In genomic region chr6:10389739-10390494, GRCh38 we compare ENCODE assay signal across 18 cellular contexts. TPM values are rescaled to one million over a fixed set of nuclear protein-coding genes. Genes with fewer than 3 reads are reported as not detected.
A peak's percentile ranks its signal among the peaks of the same experiment; 100 is the strongest.
DNase-seq lines count a peak whose midpoint lies in the region; ATAC-seq and TF ChIP-seq lines count a peak whose summit lies in the region.
"Had no signal": no experiment of that assay in that cellular context is flagged by ENCODE, and none has a peak within 500 bp of the region (broad histone marks: within the 10 kb centered on the region; RNA-seq: fewer than 3 reads in every experiment).

No MANE protein-coding gene starts in this region.

- H2BK5ac ChIP-seq in mesendoderm (ENCODE audit: low read length), result no peak overlapping the region

- no peak overlapping the region for H3K4ac ChIP-seq in mesendoderm (ENCODE audit: low read depth, low read length)

- H3K79me2 ChIP-seq in mesendoderm (ENCODE audit: control insufficient read depth, insufficient read depth, low read length), result no peaks in the 10 kb centered on the region

- peak overlapping the region; percentile 85 for H3K56ac ChIP-seq in mesendoderm (ENCODE audit: low read length)

- ATAC-seq in activated naive CD8-positive, alpha-beta T cell treated with anti-CD3 and anti-CD28 coated beads, Interleukin-2, amount 10 ng/mL, durations not matched to agents 7 days and 5 days (ENCODE audit: low read depth), result no peak
- ATAC-seq: esophagus mucosa, mucosa of descending colon, Panc1 had no signal

- peaks cover 8% of the 10 kb centered on the region for H3K36me3 Mint-ChIP-seq in activated naive CD8-positive, alpha-beta T cell treated with anti-CD3 and anti-CD28 coated beads, Interleukin-2, amount 10 ng/mL, durations not matched to agents 7 days and 5 days
- H3K36me3 Mint-ChIP-seq in activated naive CD8-positive, alpha-beta T cell treated with anti-CD3 and anti-CD28 coated beads for 36 hours, result peaks cover 12% of the 10 kb centered on the region
- H3K36me3 Mint-ChIP-seq in chondrocyte (ENCODE audit: low read depth), result peaks cover 7% of the 10 kb centered on the region

- peaks cover 12% of the 10 kb centered on the region for H3K9me3 Mint-ChIP-seq in activated naive CD8-positive, alpha-beta T cell treated with anti-CD3 and anti-CD28 coated beads, Interleukin-2, amount 10 ng/mL, durations not matched to agents 7 days and 5 days
- H3K9me3 Mint-ChIP-seq in activated naive CD8-positive, alpha-beta T cell treated with anti-CD3 and anti-CD28 coated beads for 36 hours, result peaks cover 13% of the 10 kb centered on the region
- no peaks in the 10 kb centered on the region for H3K9me3 Mint-ChIP-seq in chondrocyte (ENCODE audit: low read depth)

- TF ChIP-seq POLR2A in testis (IDR thresholded peaks at IDR 0.05), result no peak

- no peak overlapping the region for H2AK5ac ChIP-seq in mesendoderm (ENCODE audit: low read length)

- H2BK15ac ChIP-seq in mesendoderm (replicated peaks; ENCODE audit: low read depth), result no peak overlapping the region

- H3K27ac Mint-ChIP-seq in activated naive CD8-positive, alpha-beta T cell treated with anti-CD3 and anti-CD28 coated beads, Interleukin-2, amount 10 ng/mL, durations not matched to agents 7 days and 5 days, result peak overlapping the region; percentile 50
- H3K27ac Mint-ChIP-seq in activated naive CD8-positive, alpha-beta T cell treated with anti-CD3 and anti-CD28 coated beads for 36 hours, result no peak overlapping the region
- no peak overlapping the region for H3K27ac Mint-ChIP-seq in chondrocyte (ENCODE audit: unreplicated experiment)
- H3K27ac Mint-ChIP-seq: activated CD4-positive, alpha-beta memory T cell treated with anti-CD3 and anti-CD28 coated beads, Interleukin-2, amount 10 ng/mL, durations not matched to agents 7 days and 5 days had no signal

- H3K4me1 Mint-ChIP-seq in activated naive CD8-positive, alpha-beta T cell treated with anti-CD3 and anti-CD28 coated beads, Interleukin-2, amount 10 ng/mL, durations not matched to agents 7 days and 5 days, result peaks cover 4% of the 10 kb centered on the region
- H3K4me1 Mint-ChIP-seq in activated naive CD8-positive, alpha-beta T cell treated with anti-CD3 and anti-CD28 coated beads for 36 hours, result peaks cover 4% of the 10 kb centered on the region
- H3K4me1 Mint-ChIP-seq in chondrocyte (ENCODE audit: low read depth), result peaks cover 10% of the 10 kb centered on the region
- H3K4me1 Mint-ChIP-seq: activated CD4-positive, alpha-beta memory T cell treated with anti-CD3 and anti-CD28 coated beads, Interleukin-2, amount 10 ng/mL, durations not matched to agents 7 days and 5 days had no signal

- no CpG with 5 or more reads among the region's 47 CpGs for WGBS in mesendoderm (ENCODE audit: extremely low coverage, insufficient coverage, low lambda C conversion rate)
- 2 to 5% methylated on average over 35 to 47 of the region's 47 CpGs for WGBS in testis, 2 donors

- no peaks in the 10 kb centered on the region for H3K79me1 ChIP-seq in mesendoderm (ENCODE audit: low read length)

- H2BK120ac ChIP-seq in mesendoderm (ENCODE audit: low read depth, low read length), result no peak overlapping the region

- H3K27ac ChIP-seq in mesendoderm (ENCODE audit: low read depth, low read length) (no peak overlapping the region), testis (no peak overlapping the region)
- H3K27ac ChIP-seq: stomach, uterus had no signal

- H3K9me3 ChIP-seq in testis, result no peaks in the 10 kb centered on the region
- H3K9me3 ChIP-seq: mucosa of descending colon, uterus had no signal

- peak overlapping the region; percentile 1 for H3K18ac ChIP-seq in mesendoderm (ENCODE audit: low read length)

- peak overlapping the region; percentile 26 for H3K9ac ChIP-seq in mesendoderm (ENCODE audit: low read length)

- POLR2A ChIA-PET in activated naive CD8-positive, alpha-beta T cell treated with anti-CD3 and anti-CD28 coated beads, Interleukin-2, amount 10 ng/mL, durations not matched to agents 7 days and 5 days (lab: Charles Lee), result no interaction called here

- H3K4me3 Mint-ChIP-seq in activated naive CD8-positive, alpha-beta T cell treated with anti-CD3 and anti-CD28 coated beads, Interleukin-2, amount 10 ng/mL, durations not matched to agents 7 days and 5 days, result no peak overlapping the region
- no peak overlapping the region for H3K4me3 Mint-ChIP-seq in activated naive CD8-positive, alpha-beta T cell treated with anti-CD3 and anti-CD28 coated beads for 36 hours
- peak overlapping the region; percentile 63 for H3K4me3 Mint-ChIP-seq in chondrocyte (ENCODE audit: unreplicated experiment)
- H3K4me3 Mint-ChIP-seq: activated CD4-positive, alpha-beta memory T cell treated with anti-CD3 and anti-CD28 coated beads, Interleukin-2, amount 10 ng/mL, durations not matched to agents 7 days and 5 days had no signal

- no peak for TF ChIP-seq CTCF in chondrocyte (IDR thresholded peaks at IDR 0.05)
- TF ChIP-seq CTCF in testis (IDR thresholded peaks at IDR 0.05), result no peak

- peak overlapping the region; percentile 67 for H3K4me2 ChIP-seq in mesendoderm (ENCODE audit: low read length)

- H3K27me3 Mint-ChIP-seq in activated naive CD8-positive, alpha-beta T cell treated with anti-CD3 and anti-CD28 coated beads, Interleukin-2, amount 10 ng/mL, durations not matched to agents 7 days and 5 days, result peaks cover 94% of the 10 kb centered on the region
- peaks cover 99% of the 10 kb centered on the region for H3K27me3 Mint-ChIP-seq in activated naive CD8-positive, alpha-beta T cell treated with anti-CD3 and anti-CD28 coated beads for 36 hours
- H3K27me3 Mint-ChIP-seq in chondrocyte (ENCODE audit: low read depth), result peaks cover 82% of the 10 kb centered on the region

- DNase-seq in activated naive CD8-positive, alpha-beta T cell treated with anti-CD3 and anti-CD28 coated beads, Interleukin-2, amount 10 ng/mL, durations not matched to agents 7 days and 5 days, result no peak
- DNase-seq in activated naive CD8-positive, alpha-beta T cell treated with anti-CD3 and anti-CD28 coated beads for 36 hours, result no peak
- DNase-seq in chondrocyte (ENCODE audit: low spot score) (no peak), mesendoderm (no peak), testis (no peak), cerebellar cortex (ENCODE audit: low spot score) (no peak), GM19238 (ENCODE audit: insufficient read length, low spot score) (no peak), NCI-H345 (lab: John Stamatoyannopoulos, UW) (no peak)
- DNase-seq: activated CD4-positive, alpha-beta memory T cell treated with anti-CD3 and anti-CD28 coated beads, Interleukin-2, amount 10 ng/mL, durations not matched to agents 7 days and 5 days; CD4-positive, alpha-beta memory T cell; cortex of kidney; DMS79 treated with DMSO at 0.1 percent for 48 hours; mucosa of descending colon; stimulated activated CD4-positive, alpha-beta T cell treated with anti-CD3 and anti-CD28 coated beads, Interleukin-12 subunit alpha, Interleukin-12 subunit beta, amount 100 ng/mL, for 4 hours; stomach; uterus had no signal

- no peak overlapping the region for H3K4me3 ChIP-seq in mesendoderm (ENCODE audit: low read length)
- peak overlapping the region; percentile 20 to 30 for H3K4me3 ChIP-seq in testis
- H3K4me3 ChIP-seq: mucosa of descending colon, stomach, uterus had no signal

- H4K8ac ChIP-seq in mesendoderm (ENCODE audit: low read depth, low read length), result no peak overlapping the region

- H3K36me3 ChIP-seq in mesendoderm (ENCODE audit: control insufficient read depth, insufficient read depth, low read length), result no peaks in the 10 kb centered on the region
- H3K36me3 ChIP-seq in testis (ENCODE audit: low read depth, missing control alignments), result no peaks in the 10 kb centered on the region
- H3K36me3 ChIP-seq: stomach, uterus had no signal

- peaks cover 47% of the 10 kb centered on the region for H3K27me3 ChIP-seq in mesendoderm (ENCODE audit: insufficient read depth, low read length, poor library complexity)
- peaks cover 2% of the 10 kb centered on the region for H3K27me3 ChIP-seq in testis

- no peak overlapping the region for H3K23ac ChIP-seq in mesendoderm (ENCODE audit: low read length)

- no peak overlapping the region for H4K5ac ChIP-seq in mesendoderm (ENCODE audit: low read length)

- peaks cover 7% of the 10 kb centered on the region for H3K4me1 ChIP-seq in mesendoderm (ENCODE audit: control insufficient read depth, low read depth, low read length)
- H3K4me1 ChIP-seq in testis, result no peaks in the 10 kb centered on the region

- intact Hi-C loops in testis (cut with DNase I; ENCODE audit: low total_unique reads), result no loop called here

RNA-seq across cellular contexts. Expression of gene TFAP2A, which starts 25.0 kb away (rescaled TPM):
- not detected for total RNA-seq in activated naive CD8-positive, alpha-beta T cell treated with anti-CD3 and anti-CD28 coated beads, Interleukin-2, amount 10 ng/mL, durations not matched to agents 7 days and 5 days
- under 1 TPM in 1 of 2 experiments, not detected in 1; 0.10 TPM for total RNA-seq in activated naive CD8-positive, alpha-beta T cell treated with anti-CD3 and anti-CD28 coated beads for 36 hours
- total RNA-seq in chondrocyte, result 0.74 to 26.6 TPM (median 1.4 TPM) in 3 replicates
- polyA plus RNA-seq in mesendoderm (2013, experiment 1 of 2), result 3.0 TPM
- 2.7 TPM for polyA plus RNA-seq in mesendoderm (2013, experiment 2 of 2)
- total RNA-seq in testis, result 1 to 10 TPM; 2.7 to 4.8 TPM
- 3.3 TPM for polyA plus RNA-seq in testis (ENCODE audit: insufficient read depth, low read depth, low replicate concordance)
- total RNA-seq: CD4-positive, alpha-beta memory T cell had no signal
- polyA plus RNA-seq: CD4-positive, alpha-beta memory T cell had no signal
